ENCODE assay signal across 1 cellular context in genomic region chr7:10300557-10300956, GRCh38.
TF ChIP-seq lines count a peak whose summit lies in the region.

No MANE protein-coding gene starts in this region.

TF ChIP-seq in GM23338, 12 proteins besides CTCF, POLR2A, EP300 and RAD21 (continued from another document):
- no peak for TF ChIP-seq REST (IDR thresholded peaks at IDR 0.05; ENCODE audit: unreplicated experiment)
- TF ChIP-seq STAT1 (IDR thresholded peaks at IDR 0.05; ENCODE audit: unreplicated experiment): no peak
- no peak for TF ChIP-seq ZNF462 (CRISPR knock-in tag; IDR thresholded peaks at IDR 0.05)
- TF ChIP-seq ETS1 (IDR thresholded peaks at IDR 0.05): no peak
- no peak for TF ChIP-seq EZH2phosphoT487 (IDR thresholded peaks at IDR 0.05; ENCODE audit: unreplicated experiment)
TF ChIP-seq in GM23338: peak in this region for 0.
